12 cellular contexts compared by ENCODE assay signal in the genomic region with DNA sequence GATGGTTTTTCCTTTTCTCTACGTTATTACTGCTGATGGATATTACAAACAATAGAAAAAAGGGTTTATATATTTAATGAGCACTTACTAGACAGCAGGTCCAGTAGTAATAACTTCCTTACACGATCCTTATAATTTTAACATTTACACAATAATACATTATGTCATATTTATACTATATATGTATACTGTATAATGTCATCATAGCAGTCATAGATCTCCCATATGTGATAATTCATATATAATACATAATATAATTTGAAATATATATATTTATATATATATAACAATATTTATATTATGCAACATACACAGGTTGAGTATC.
"Had no signal": no experiment of that assay in that cellular context is flagged by ENCODE, and none has a peak within 500 bp of the region (broad histone marks: within the 10 kb centered on the region; RNA-seq: fewer than 3 reads in every experiment).

No MANE protein-coding gene starts in this region.

- H3K4me3 ChIP-seq: lower lobe of right lung, ovary, stomach, thoracic aorta had no signal

- H3K36me3 ChIP-seq: lower lobe of right lung, ovary, stomach, thoracic aorta had no signal

- H3K9me3 ChIP-seq: lower lobe of right lung, stomach, thoracic aorta had no signal

- H3K27me3 ChIP-seq: ovary had no signal

- H3K9me3 Mint-ChIP-seq: activated CD4-positive, alpha-beta memory T cell treated with anti-CD3 and anti-CD28 coated beads for 36 hours; activated T-cell treated with anti-CD3 and anti-CD28 coated beads, Interleukin-2, amount 50 U/mL, for 72 hours; central memory CD8-positive, alpha-beta T cell; effector memory CD8-positive, alpha-beta T cell; naive thymus-derived CD8-positive, alpha-beta T cell had no signal

- H3K27ac ChIP-seq: lower lobe of right lung, ovary, stomach, thoracic aorta had no signal

- H3K4me1 ChIP-seq: lower lobe of right lung had no signal

- DNase-seq: cortex of kidney; left cardiac atrium; lower lobe of right lung; ovary; stimulated activated CD4-positive, alpha-beta T cell treated with anti-CD3 and anti-CD28 coated beads, Interleukin-4, amount 100 ng/mL, for 4 hours; stomach had no signal

- H3K36me3 Mint-ChIP-seq: activated CD4-positive, alpha-beta memory T cell treated with anti-CD3 and anti-CD28 coated beads for 36 hours; naive thymus-derived CD8-positive, alpha-beta T cell had no signal

- H3K4me3 Mint-ChIP-seq: activated CD4-positive, alpha-beta memory T cell treated with anti-CD3 and anti-CD28 coated beads for 36 hours; central memory CD8-positive, alpha-beta T cell had no signal

- H3K27ac Mint-ChIP-seq: activated CD4-positive, alpha-beta memory T cell treated with anti-CD3 and anti-CD28 coated beads for 36 hours; activated T-cell treated with anti-CD3 and anti-CD28 coated beads, Interleukin-2, amount 50 U/mL, for 72 hours; effector memory CD8-positive, alpha-beta T cell had no signal
